2 cellular contexts compared by ENCODE assay signal in genomic region chr22:44026630-44027511, GRCh38.
TF ChIP-seq lines count a peak whose summit lies in the region.

No MANE protein-coding gene starts in this region.

TF ChIP-seq in K562, 482 proteins besides CTCF, POLR2A, EP300 and RAD21 (continued from another document and continues in another):
- TF ChIP-seq MAX (CRISPR knock-in tag; IDR thresholded peaks at IDR 0.05) (peak; percentile 64), POLR2G (IDR thresholded peaks at IDR 0.05; ENCODE audit: low read depth, low read length) (peak; percentile 54; the same call in 1 of the 2 replicates), ZNF764 (CRISPR knock-in tag; IDR thresholded peaks at IDR 0.05; ENCODE audit: low read depth) (no peak), ZSCAN29 (IDR thresholded peaks at IDR 0.05) (no peak), DDX20 (tag; IDR thresholded peaks at IDR 0.05; ENCODE audit: low read depth) (no peak), TFAP4 (CRISPR knock-in tag; IDR thresholded peaks at IDR 0.05; ENCODE audit: borderline replicate concordance) (peak; percentile 27; the same call in 1 of the 2 replicates), MNT (conservative IDR thresholded peaks at IDR 0.05) (peak; percentile 65 to 70; a peak in 3 of 4 replicates), ZNF561 (CRISPR knock-in tag; conservative IDR thresholded peaks at IDR 0.05) (no peak), TAF1 (IDR thresholded peaks at IDR 0.05; ENCODE audit: control insufficient read depth, extremely low read depth, insufficient read depth, low read length, severe bottlenecking) (peak; percentile 14), GABPA (tag; conservative IDR thresholded peaks at IDR 0.05; ENCODE audit: low read depth) (peak; percentile 49), USF1 (CRISPR knock-in tag; IDR thresholded peaks at IDR 0.05) (peak; percentile 94), ZNF766 (CRISPR knock-in tag; conservative IDR thresholded peaks at IDR 0.05) (0 out of 2 replicates have a peak, but pooled peaks have one; percentile 28), TFAM (CRISPR knock-in tag; conservative IDR thresholded peaks at IDR 0.05) (no peak)

TF ChIP-seq in SK-N-SH, 30 proteins besides CTCF, POLR2A, EP300 and RAD21 (continued from another document):
- TF ChIP-seq EZH2phosphoT487 (IDR thresholded peaks at IDR 0.05; ENCODE audit: borderline replicate concordance, low read depth) (no peak), USF2 (IDR thresholded peaks at IDR 0.05; ENCODE audit: borderline replicate concordance, low read depth, low read length) (no peak), USF1 (IDR thresholded peaks at IDR 0.05; ENCODE audit: borderline replicate concordance, low read depth) (no peak), TCF12 (IDR thresholded peaks at IDR 0.05) (no peak), JUND (IDR thresholded peaks at IDR 0.05) (no peak), REST (IDR thresholded peaks at IDR 0.05; ENCODE audit: low read depth, low read length) (no peak), MXI1 (IDR thresholded peaks at IDR 0.05; ENCODE audit: low read depth, low read length) (no peak)
